Comparison of ENCODE assay signal across 8 cellular contexts in the genomic region with DNA sequence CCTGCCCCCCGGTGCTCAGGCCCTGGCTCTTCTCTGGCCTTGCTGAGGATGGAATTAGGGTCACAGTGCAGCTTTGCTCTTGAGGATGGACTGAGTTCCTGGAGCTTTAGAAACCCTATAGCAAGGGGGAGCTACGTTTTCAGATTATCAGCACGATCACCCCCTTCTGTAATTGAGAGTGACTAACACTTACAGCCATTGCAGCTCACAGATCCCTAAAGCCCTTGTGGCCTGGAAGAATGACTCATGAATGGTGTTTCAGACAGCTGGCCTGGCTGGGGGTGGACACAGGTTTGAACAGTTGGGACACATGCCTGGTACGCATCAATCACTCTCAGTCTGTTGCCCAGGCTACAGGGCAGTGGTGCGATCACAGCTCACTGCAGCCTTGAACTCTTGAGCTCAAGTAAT.
DNase-seq lines count a peak whose midpoint lies in the region; ATAC-seq and TF ChIP-seq lines count a peak whose summit lies in the region.

No MANE protein-coding gene starts in this region.

- peak; percentile 55 for ATAC-seq in esophagus mucosa
- ATAC-seq in GM19455 (IDR thresholded peaks at IDR 0.05; ENCODE audit: unreplicated experiment): no peak

- H3K4me3 ChIP-seq in PC-9 (no peak overlapping the region), esophagus muscularis mucosa (no peak overlapping the region)

- H2AFZ ChIP-seq in PC-9: no peak overlapping the region

- peak overlapping the region; percentile 34 for H3K27ac Mint-ChIP-seq in progenitor cell of endocrine pancreas

- no peak for TF ChIP-seq POLR2A in esophagus muscularis mucosa (IDR thresholded peaks at IDR 0.05; ENCODE audit: low read depth)

- H3F3A ChIP-seq in PC-9 (ENCODE audit: insufficient read depth, low read depth): no peaks in the 10 kb centered on the region; the same call in 1 of the 2 replicates

- peaks cover 3% of the 10 kb centered on the region for H3K27me3 Mint-ChIP-seq in progenitor cell of endocrine pancreas

- WGBS in esophagus muscularis mucosa: 79% methylated on average over 5 of the region's 5 CpGs

- H3K27ac ChIP-seq in PC-9 (peak overlapping the region; percentile 58), esophagus muscularis mucosa (replicated peaks in 1 of 4) (peak overlapping the region in 2 of 4 donors; percentile 25 to 31)

- TF ChIP-seq CTCF in PC-9 (conservative IDR thresholded peaks at IDR 0.05) (no peak), progenitor cell of endocrine pancreas (IDR thresholded peaks at IDR 0.05; ENCODE audit: unreplicated experiment) (no peak), esophagus muscularis mucosa (IDR thresholded peaks at IDR 0.05) (no peak)

- H3K4me3 Mint-ChIP-seq in progenitor cell of endocrine pancreas (ENCODE audit: low read depth): no peak overlapping the region

- no peaks in the 10 kb centered on the region for H3K36me3 ChIP-seq in PC-9 (ENCODE audit: low read depth)
- no peaks in the 10 kb centered on the region for H3K36me3 ChIP-seq in esophagus muscularis mucosa

- CTCF ChIA-PET in PC-9 (lab: Charles Lee): interaction anchor here (1.0 to 1.2 kb wide), 2 partner anchors 18 to 93 kb away, joined by 3 to 5 read pairs; no protein-coding TSS in a partner anchor

- peak overlapping the region; percentile 54 for H3K4me2 ChIP-seq in PC-9

- H3K4me1 Mint-ChIP-seq in progenitor cell of endocrine pancreas (ENCODE audit: low read depth): peaks cover 12% of the 10 kb centered on the region

- no peaks in the 10 kb centered on the region for H3K9me2 ChIP-seq in PC-9 (ENCODE audit: insufficient read depth)

- H3K79me2 ChIP-seq in PC-9 (ENCODE audit: low read depth): no peaks in the 10 kb centered on the region

- intact Hi-C loops in PC-9 (cut with micrococcal nuclease; ENCODE audit: unreplicated experiment) (loop anchor here (5.0 to 10.0 kb wide), 3 partner anchors 78 to 740 kb away; partner anchors contain the start of gene IGFBP5), posterior cingulate gyrus (cut with DNase I) (no loop called here), esophagus muscularis mucosa (cut with DNase I) (no loop called here)

- H4K20me1 ChIP-seq in PC-9 (ENCODE audit: insufficient read depth): no peaks in the 10 kb centered on the region

- POLR2A ChIA-PET in PC-9 (lab: Charles Lee; ENCODE audit: unreplicated experiment): no interaction called here

- peaks cover 1% of the 10 kb centered on the region for H3K36me3 Mint-ChIP-seq in progenitor cell of endocrine pancreas (ENCODE audit: insufficient read depth)

- peak; percentile 85 for DNase-seq in ELF-1 (ENCODE audit: low read depth, low spot score)
- peak; percentile 68 to 90 for DNase-seq in PC-9
- no peak for DNase-seq in progenitor cell of endocrine pancreas (ENCODE audit: low spot score, unreplicated experiment)
- DNase-seq in posterior cingulate gyrus: no peak
- no peak for DNase-seq in NCI-H1105 (lab: John Stamatoyannopoulos, UW)
- no peak for DNase-seq in esophagus muscularis mucosa (ENCODE audit: extremely low spot score)

- H3K4me1 ChIP-seq in PC-9 (replicated peaks; ENCODE audit: insufficient read depth) (peaks cover 13% of the 10 kb centered on the region), esophagus muscularis mucosa (peaks cover 10 to 21% (median 14%) of the 10 kb centered on the region in 4 donors)

- TF ChIP-seq EP300 in esophagus muscularis mucosa (IDR thresholded peaks at IDR 0.05): no peak

- peaks cover 7% of the 10 kb centered on the region for H3K9me3 Mint-ChIP-seq in progenitor cell of endocrine pancreas (ENCODE audit: low read depth)

- H3K27me3 ChIP-seq in PC-9 (ENCODE audit: insufficient read depth, low read depth) (no peaks in the 10 kb centered on the region), esophagus muscularis mucosa (no peaks in the 10 kb centered on the region)

- H3K9me3 ChIP-seq in PC-9 (ENCODE audit: insufficient read depth, low read depth): 0 out of 2 replicates have a peak, but pooled peaks cover 8% of the 10 kb centered on the region
- H3K9me3 ChIP-seq in esophagus muscularis mucosa: no peaks in the 10 kb centered on the region

- BruUV-seq in PC-9 (replicated peaks; lab: Mats Ljungman, UMichigan): no TSS peak

Comparison
In these comparisons a context has a peak if more than half of its experiments do, and no peak if none do; other contexts are left out.
1. DNase-seq: peak in ELF-1 (single experiment) and PC-9 (2 of 2); none in progenitor cell of endocrine pancreas (single experiment), posterior cingulate gyrus (0 of 10), NCI-H1105 (single experiment) and esophagus muscularis mucosa (single experiment).